24 cellular contexts compared by ENCODE assay signal in genomic region chr17:78200451-78200850, GRCh38. TPM values are rescaled to one million over a fixed set of nuclear protein-coding genes. Genes with fewer than 3 reads are reported as not detected.
"Had no signal": no experiment of that assay in that cellular context is flagged by ENCODE, and none has a peak within 500 bp of the region (broad histone marks: within the 10 kb centered on the region; RNA-seq: fewer than 3 reads in every experiment).

No MANE protein-coding gene starts in this region.

- H3K9me3 Mint-ChIP-seq: activated naive CD4-positive, alpha-beta T cell treated with anti-CD3 and anti-CD28 coated beads, Interleukin-2, amount 50 U/mL, for 24 hours had no signal

- H3K36me3 Mint-ChIP-seq: activated naive CD4-positive, alpha-beta T cell treated with anti-CD3 and anti-CD28 coated beads, Interleukin-2, amount 50 U/mL, for 24 hours had no signal

- H3K9ac ChIP-seq: SK-N-SH had no signal

- H3K4me1 ChIP-seq: Peyer's patch, SJCRH30 had no signal

- H3K9me3 ChIP-seq: Peyer's patch, SJCRH30, SK-N-SH had no signal

- H3K27me3 ChIP-seq: Peyer's patch, SJCRH30 had no signal

- FAIRE-seq: bronchial epithelial cell had no signal

- ATAC-seq: activated CD8-positive, alpha-beta T cell treated with anti-CD3 and anti-CD28 coated beads, Interleukin-2, amount 10 ng/mL, durations not matched to agents 7 days and 5 days had no signal

- H3K4me1 Mint-ChIP-seq: activated naive CD4-positive, alpha-beta T cell treated with anti-CD3 and anti-CD28 coated beads, Interleukin-2, amount 50 U/mL, for 24 hours had no signal

- H3K27ac ChIP-seq: RWPE1, SJCRH30, WERI-Rb-1 had no signal

- H3K27me3 Mint-ChIP-seq: activated naive CD4-positive, alpha-beta T cell treated with anti-CD3 and anti-CD28 coated beads, Interleukin-2, amount 50 U/mL, for 24 hours had no signal

- H3K4me3 Mint-ChIP-seq: activated CD8-positive, alpha-beta T cell treated with anti-CD3 and anti-CD28 coated beads, Interleukin-2, amount 10 ng/mL, durations not matched to agents 7 days and 5 days; activated naive CD4-positive, alpha-beta T cell treated with anti-CD3 and anti-CD28 coated beads, Interleukin-2, amount 50 U/mL, for 24 hours had no signal

- H3K27ac Mint-ChIP-seq: activated CD8-positive, alpha-beta T cell treated with anti-CD3 and anti-CD28 coated beads, Interleukin-2, amount 10 ng/mL, durations not matched to agents 7 days and 5 days; activated naive CD4-positive, alpha-beta T cell treated with anti-CD3 and anti-CD28 coated beads, Interleukin-2, amount 50 U/mL, for 24 hours had no signal

- H3K4me3 ChIP-seq: Peyer's patch, SJCRH30 had no signal

- DNase-seq: activated CD4-positive, alpha-beta T cell treated with anti-CD3 and anti-CD28 coated beads for 48 hours; activated CD4-positive, alpha-beta T cell treated with anti-CD3 and anti-CD28 coated beads, Interleukin-2, amount 50 U/mL, for 4 hours; activated CD8-positive, alpha-beta memory T cell treated with anti-CD3 and anti-CD28 coated beads, Interleukin-2, amount 50 U/mL, for 48 hours; activated CD8-positive, alpha-beta T cell treated with anti-CD3 and anti-CD28 coated beads, Interleukin-2, amount 10 ng/mL, durations not matched to agents 7 days and 5 days; activated T-cell treated with anti-CD3 and anti-CD28 coated beads, Interleukin-2, amount 50 U/mL, for 1 hour; aorta; central memory CD4-positive, alpha-beta T cell; Kasumi-1; NCI-H1105 treated with DMSO at 0.1 percent for 48 hours; NCI-H1436 treated with DMSO at 0.1 percent for 48 hours; NCI-H187; NCI-H2081; NCI-H510A treated with DMSO at 0.1 percent for 48 hours; NCI-H69; Peyer's patch; Right ventricle myocardium superior; SJCRH30; SK-N-SH; T-helper 1 cell; WERI-Rb-1 had no signal

- H3K4me2 ChIP-seq: SK-N-SH had no signal

RNA-seq across cellular contexts. Expression of gene TMEM235, which starts 31.0 kb away (rescaled TPM):
- total RNA-seq: activated CD8-positive, alpha-beta T cell treated with anti-CD3 and anti-CD28 coated beads, Interleukin-2, amount 10 ng/mL, durations not matched to agents 7 days and 5 days; aorta; bronchial epithelial cell; Peyer's patch; Right ventricle myocardium superior; T-helper 2 cell treated with Interferon-gamma antibody and Interleukin-4, amounts not matched to agents 100 ng/mL and 5 ng/mL, for 36 hours had no signal
- polyA plus RNA-seq: aorta, SK-N-SH had no signal
